In genomic region chr4:88522702-88523324, GRCh38 we compare ENCODE assay signal across 8 cellular contexts. TPM values are rescaled to one million over a fixed set of nuclear protein-coding genes. Genes with fewer than 3 reads are reported as not detected.
DNase-seq lines count a peak whose midpoint lies in the region; ATAC-seq and TF ChIP-seq lines count a peak whose summit lies in the region.

No MANE protein-coding gene starts in this region.

- no peak for ATAC-seq in esophagus mucosa

- peak; percentile 68 for DNase-seq in activated CD8-positive, alpha-beta memory T cell treated with anti-CD3 and anti-CD28 coated beads for 24 hours
- DNase-seq in activated CD8-positive, alpha-beta memory T cell treated with anti-CD3 and anti-CD28 coated beads, Interleukin-2, amount 50 U/mL, for 48 hours: no peak
- DNase-seq in MV-4-11 (lab: John Stamatoyannopoulos, UW) (peak; percentile 49), esophagus squamous epithelium (lab: John Stamatoyannopoulos, UW) (no peak), thyroid gland (peak; percentile 30 to 44)
- DNase-seq in activated CD8-positive, alpha-beta memory T cell treated with anti-CD3 and anti-CD28 coated beads, Interleukin-2, amount 50 U/mL, for 4 hours: peak; percentile 31

- H3K4me1 ChIP-seq in esophagus squamous epithelium (peaks cover 5 to 42% (median 11%) of the 10 kb centered on the region in 3 donors), muscle layer of colon (ENCODE audit: insufficient read depth, low read length) (peaks cover 32% of the 10 kb centered on the region), thyroid gland (peaks cover 15 to 18% of the 10 kb centered on the region in 2 donors)

- TF ChIP-seq POLR2A in esophagus squamous epithelium (IDR thresholded peaks at IDR 0.05) (no peak), thyroid gland (IDR thresholded peaks at IDR 0.05) (no peak)

- no peaks in the 10 kb centered on the region for H3K9me3 ChIP-seq in esophagus squamous epithelium
- no peaks in the 10 kb centered on the region for H3K9me3 ChIP-seq in muscle layer of colon (ENCODE audit: low read length)
- H3K9me3 ChIP-seq in thyroid gland: no peaks in the 10 kb centered on the region

- peaks cover 0 to 34% (median 0%) of the 10 kb centered on the region in 3 donors for H3K36me3 ChIP-seq in esophagus squamous epithelium
- H3K36me3 ChIP-seq in muscle layer of colon (ENCODE audit: insufficient read depth, low read length): peaks cover 9% of the 10 kb centered on the region
- no peaks in the 10 kb centered on the region for H3K36me3 ChIP-seq in thyroid gland

- intact Hi-C loops in esophagus squamous epithelium (cut with DNase I) (no loop called here), thyroid gland (cut with DNase I) (no loop called here)

- peak overlapping the region; percentile 92 for H3K9ac ChIP-seq in muscle layer of colon (ENCODE audit: low read length)

- H3K27ac ChIP-seq in esophagus squamous epithelium: peak overlapping the region; percentile 86 to 94 (median 92)
- peak overlapping the region; percentile 88 for H3K27ac ChIP-seq in muscle layer of colon (ENCODE audit: low read depth, low read length)
- peak overlapping the region; percentile 75 to 92 (median 92) for H3K27ac ChIP-seq in thyroid gland

- H3K27me3 ChIP-seq in esophagus squamous epithelium: no peaks in the 10 kb centered on the region
- no peaks in the 10 kb centered on the region for H3K27me3 ChIP-seq in muscle layer of colon (ENCODE audit: control insufficient read depth in 1 of 2, insufficient read depth in 2 of 2, low read length in 2 of 2)
- no peaks in the 10 kb centered on the region for H3K27me3 ChIP-seq in thyroid gland

- H3K4me3 ChIP-seq in esophagus squamous epithelium (peak overlapping the region; percentile 71 to 97 (median 83)), muscle layer of colon (ENCODE audit: low read depth in 1 of 2, low read length in 2 of 2) (peak overlapping the region; percentile 72 to 87), thyroid gland (replicated peaks in 1 of 3) (peak overlapping the region; percentile 59 to 95 (median 83))

- TF ChIP-seq CTCF in esophagus squamous epithelium (IDR thresholded peaks at IDR 0.05): no peak
- no peak for TF ChIP-seq CTCF in thyroid gland (IDR thresholded peaks at IDR 0.05)

- 1% methylated on average over 26 to 27 of the region's 28 CpGs for WGBS in esophagus squamous epithelium, 2 donors
- WGBS in thyroid gland, 2 donors: 2 to 3% methylated on average over 28 of the region's 28 CpGs

RNA-seq across cellular contexts. Expression of gene PYURF, which starts 0.8 kb away (rescaled TPM):
- total RNA-seq in esophagus squamous epithelium (10 to 100 TPM; 59.0 to 86.8 (median 73.1) TPM), thyroid gland (100 to 1,000 TPM in 2 of 4 donors, 10 to 100 TPM in 2; 84.7 to 154 (median 98.0) TPM), esophagus mucosa (43.6 TPM)

Comparison
In these comparisons a context has a peak if more than half of its experiments do, and no peak if none do; other contexts are left out.
1. DNase-seq: peak in activated CD8-positive, alpha-beta memory T cell treated with anti-CD3 and anti-CD28 coated beads for 24 hours (single experiment), MV-4-11 (single experiment), activated CD8-positive, alpha-beta memory T cell treated with anti-CD3 and anti-CD28 coated beads, Interleukin-2, amount 50 U/mL, for 4 hours (single experiment) and thyroid gland (2 of 2); none in activated CD8-positive, alpha-beta memory T cell treated with anti-CD3 and anti-CD28 coated beads, Interleukin-2, amount 50 U/mL, for 48 hours (single experiment) and esophagus squamous epithelium (single experiment).
2. Peak in every context shown above with its lines, with median percentiles within 50 percentile points of each other: H3K27ac ChIP-seq and H3K4me3 ChIP-seq.